In genomic region chr7:75721426-75721825, GRCh38 we compare ENCODE assay signal across 24 cellular contexts. TPM values are rescaled to one million over a fixed set of nuclear protein-coding genes. Genes with fewer than 3 reads are reported as not detected.
"Had no signal": no experiment of that assay in that cellular context is flagged by ENCODE, and none has a peak within 500 bp of the region (broad histone marks: within the 10 kb centered on the region; RNA-seq: fewer than 3 reads in every experiment).

No MANE protein-coding gene starts in this region.

- H3K4me3 ChIP-seq: MG63, PC-9, Peyer's patch had no signal

- H3K36me3 ChIP-seq: MG63, Peyer's patch had no signal

- DNase-seq: KBM-7, MG63, NCI-H1092, NCI-H1105 treated with DMSO at 0.1 percent for 48 hours, NCI-H1417 treated with DMSO at 0.1 percent for 48 hours, NCI-H146, NCI-H1694 treated with DMSO at 0.1 percent for 48 hours, NCI-H1930, NCI-H2081, NCI-H2107, NCI-H2227 treated with DMSO at 0.1 percent for 48 hours, NCI-H524, NCI-H526 treated with DMSO at 0.1 percent for 48 hours, NCI-H748 treated with DMSO at 0.1 percent for 48 hours, OCI-M1, PC-9, Peyer's patch, SHP77, SK-N-SH, SW 1271 had no signal

- FAIRE-seq: HTR-8/SVneo had no signal

- H3K4me2 ChIP-seq: PC-9, SK-N-SH had no signal

- H2AFZ ChIP-seq: PC-9 had no signal

- H3K4me1 ChIP-seq: Peyer's patch had no signal

- H3K9me3 ChIP-seq: MG63, Peyer's patch, SK-N-SH had no signal

- H3K9me2 ChIP-seq: SK-N-SH had no signal

- H3K27me3 ChIP-seq: MG63, Peyer's patch had no signal

- H3K27ac ChIP-seq: HL-60, PC-9, Peyer's patch had no signal

RNA-seq across cellular contexts. Expression of gene CCL26, which starts 50.6 kb away (rescaled TPM):
- total RNA-seq: LHCN-M2, PC-9, Peyer's patch, SK-MEL-5 had no signal
- polyA plus RNA-seq: SK-N-SH had no signal
